ENCODE assay signal across 8 cellular contexts in genomic region chr20:44683263-44684046, GRCh38. TPM values are rescaled to one million over a fixed set of nuclear protein-coding genes. Genes with fewer than 3 reads are reported as not detected.
DNase-seq lines count a peak whose midpoint lies in the region; ATAC-seq and TF ChIP-seq lines count a peak whose summit lies in the region.

No MANE protein-coding gene starts in this region.

- no peak overlapping the region for H3K27ac Mint-ChIP-seq in CD4-positive, alpha-beta T cell
- H3K27ac Mint-ChIP-seq in endothelial cell (ENCODE audit: unreplicated experiment) (no peak overlapping the region), neural progenitor cell (no peak overlapping the region)

- TF ChIP-seq CTCF in CD4-positive, alpha-beta T cell (IDR thresholded peaks at IDR 0.05) = peak; percentile 58
- peak; percentile 60 for TF ChIP-seq CTCF in endothelial cell (IDR thresholded peaks at IDR 0.05; ENCODE audit: unreplicated experiment)
- TF ChIP-seq CTCF in neural progenitor cell (IDR thresholded peaks at IDR 0.05) = peak; percentile 74

- no peak overlapping the region for H3K4me3 Mint-ChIP-seq in CD4-positive, alpha-beta T cell
- no peak overlapping the region for H3K4me3 Mint-ChIP-seq in endothelial cell (ENCODE audit: unreplicated experiment)
- no peak overlapping the region for H3K4me3 Mint-ChIP-seq in neural progenitor cell

- no peak overlapping the region for H2AFZ ChIP-seq in neural progenitor cell (replicated peaks)

- H3K36me3 ChIP-seq in neural progenitor cell = no peaks in the 10 kb centered on the region

- no peaks in the 10 kb centered on the region for H4K20me1 ChIP-seq in neural progenitor cell (ENCODE audit: low read depth)

- no peaks in the 10 kb centered on the region for H3K9me3 Mint-ChIP-seq in CD4-positive, alpha-beta T cell
- H3K9me3 Mint-ChIP-seq in endothelial cell (ENCODE audit: unreplicated experiment) (no peaks in the 10 kb centered on the region), neural progenitor cell (no peaks in the 10 kb centered on the region)

- peak in 9 of 10 experiments; percentile 20 to 68 (median 48) for DNase-seq in CD4-positive, alpha-beta T cell
- DNase-seq in NCI-H2196 treated with DMSO at 0.1 percent for 48 hours (lab: John Stamatoyannopoulos, UW; ENCODE audit: unreplicated experiment) = peak; percentile 74
- DNase-seq in activated CD4-positive, alpha-beta T cell treated with anti-CD3 and anti-CD28 coated beads, Interleukin-2, amount 50 U/mL, for 1 hour = peak; percentile 40
- peak; percentile 75 for DNase-seq in endothelial cell (ENCODE audit: low spot score)
- peak; percentile 79 for DNase-seq in neural progenitor cell (ENCODE audit: low spot score)
- DNase-seq in DMS114 treated with DMSO at 0.1 percent for 48 hours (lab: John Stamatoyannopoulos, UW; ENCODE audit: unreplicated experiment) = no peak

- H3K9me3 ChIP-seq in CD4-positive, alpha-beta T cell (ENCODE audit: control insufficient read depth, low read length) = no peaks in the 10 kb centered on the region
- no peaks in the 10 kb centered on the region for H3K9me3 ChIP-seq in neural progenitor cell (ENCODE audit: low read depth)

- H3K79me2 ChIP-seq in neural progenitor cell (ENCODE audit: low read depth) = no peaks in the 10 kb centered on the region

- no peak overlapping the region for H3K4me2 ChIP-seq in neural progenitor cell

- no peaks in the 10 kb centered on the region for H3K27me3 Mint-ChIP-seq in CD4-positive, alpha-beta T cell
- H3K27me3 Mint-ChIP-seq in endothelial cell (ENCODE audit: unreplicated experiment) (peaks cover 11% of the 10 kb centered on the region), neural progenitor cell (ENCODE audit: insufficient read depth, low read depth) (peaks cover 4% of the 10 kb centered on the region)

- no peaks in the 10 kb centered on the region for H3F3A ChIP-seq in neural progenitor cell (ENCODE audit: low read depth)

- peak; percentile 76 for ATAC-seq in CD4-positive, alpha-beta T cell (ENCODE audit: poor library complexity)
- ATAC-seq in GM21723 (IDR thresholded peaks at IDR 0.05; ENCODE audit: unreplicated experiment) (peak; percentile 72), HG02571 (IDR thresholded peaks at IDR 0.05; ENCODE audit: unreplicated experiment) (no peak)

- no peak overlapping the region for H3K4me3 ChIP-seq in neural progenitor cell

- H3K4me1 Mint-ChIP-seq in CD4-positive, alpha-beta T cell (ENCODE audit: low read depth) = peaks cover 15% of the 10 kb centered on the region
- H3K4me1 Mint-ChIP-seq in endothelial cell (ENCODE audit: unreplicated experiment) (peaks cover 5% of the 10 kb centered on the region), neural progenitor cell (peaks cover 6% of the 10 kb centered on the region)

- no peak overlapping the region for H3K27ac ChIP-seq in CD4-positive, alpha-beta T cell (ENCODE audit: low read depth, low read length)
- no peak overlapping the region for H3K27ac ChIP-seq in neural progenitor cell

- H3K4me1 ChIP-seq in neural progenitor cell = peaks cover 8% of the 10 kb centered on the region

- no peaks in the 10 kb centered on the region for H3K36me3 Mint-ChIP-seq in CD4-positive, alpha-beta T cell (ENCODE audit: low read depth)
- H3K36me3 Mint-ChIP-seq in endothelial cell (ENCODE audit: low read depth, unreplicated experiment) (no peaks in the 10 kb centered on the region), neural progenitor cell (no peaks in the 10 kb centered on the region)

- POLR2A ChIA-PET in CD4-positive, alpha-beta T cell (lab: Charles Lee) = interaction anchor here (0.6 to 1.5 kb wide), 9 partner anchors 11 to 297 kb away, joined by 3 to 9 read pairs (median 4); no protein-coding TSS in a partner anchor

- H3K9ac ChIP-seq in neural progenitor cell = no peak overlapping the region

- CTCF ChIA-PET in CD4-positive, alpha-beta T cell (lab: Charles Lee) = interaction anchor here (0.6 to 3.3 kb wide), 19 partner anchors 9 to 473 kb away, joined by 3 to 24 read pairs (median 5); partner anchors contain the start of genes ADA, OSER1 and TTPAL

- intact Hi-C loops in CD4-positive, alpha-beta T cell (cut with DNase I, micrococcal nuclease) = loop anchor here (1.0 to 5.0 kb wide), 3 partner anchors 36 to 184 kb away; no protein-coding TSS in a partner anchor

- H3K27me3 ChIP-seq in CD4-positive, alpha-beta T cell (ENCODE audit: control insufficient read depth, insufficient read depth, low read length) = no peaks in the 10 kb centered on the region
- H3K27me3 ChIP-seq in neural progenitor cell = no peaks in the 10 kb centered on the region

RNA-seq across cellular contexts. Expression of gene CCN5, which starts 31.7 kb away (rescaled TPM):
- not detected for total RNA-seq in CD4-positive, alpha-beta T cell
- total RNA-seq in endothelial cell (ENCODE audit: unreplicated experiment) (not detected), neural progenitor cell (ENCODE audit: low replicate concordance) (not detected in 2 replicates)

RNA-seq across cellular contexts. Expression of gene ADA, which starts 32.0 kb away (rescaled TPM):
- total RNA-seq in CD4-positive, alpha-beta T cell = 10 to 100 TPM; 31.7 to 32.8 TPM
- total RNA-seq in endothelial cell (ENCODE audit: unreplicated experiment) (137 TPM), neural progenitor cell (ENCODE audit: low replicate concordance) (29.7 and 52.5 TPM in 2 replicates)
